ENCODE assay signal across 1 cellular context in the genomic region with DNA sequence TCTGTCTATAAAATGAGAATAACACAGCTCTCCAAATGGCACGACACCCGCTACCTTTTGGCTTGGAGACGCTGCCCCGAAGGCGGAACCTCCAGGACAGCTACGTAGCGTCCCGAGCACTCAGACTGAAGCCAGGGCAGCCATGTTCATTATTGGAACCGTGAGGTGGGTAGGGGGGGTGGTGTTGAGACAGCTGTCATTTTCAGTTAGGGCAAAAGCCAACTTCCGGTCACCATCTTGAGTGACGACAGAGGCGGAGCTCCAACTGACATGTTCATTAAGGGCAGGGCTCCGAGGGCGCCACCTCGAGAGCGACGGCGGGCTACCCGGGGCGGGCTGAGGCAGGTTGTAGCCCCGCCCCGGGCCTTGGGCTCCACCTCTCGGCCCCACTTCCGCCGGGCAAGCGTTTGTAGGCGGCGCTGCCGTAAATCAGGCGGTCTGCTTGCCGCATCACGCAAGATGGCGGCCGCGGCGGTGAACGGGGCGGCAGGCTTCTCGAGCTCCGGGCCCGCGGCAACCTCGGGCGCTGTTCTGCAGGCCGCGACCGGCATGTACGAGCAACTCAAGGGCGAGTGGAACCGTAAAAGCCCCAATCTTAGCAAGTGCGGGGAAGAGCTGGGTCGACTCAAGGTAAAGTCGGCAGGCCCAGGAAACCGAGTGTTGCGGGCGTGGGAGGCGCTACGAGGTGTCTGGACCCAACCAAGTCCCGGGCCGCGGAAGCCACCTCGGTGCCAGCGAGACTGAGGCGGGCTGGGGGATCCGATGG.
TF ChIP-seq lines count a peak whose summit lies in the region.

Gene PSMD8 (plus strand): TSS at position 240 of the 766 bp plus-strand sequence. CDS start 31 bp downstream, at position 271.

TF ChIP-seq in A549, 52 proteins besides CTCF, POLR2A, EP300 and RAD21 (continued from another document):
- no peak for TF ChIP-seq HMGXB4 (CRISPR knock-in tag; IDR thresholded peaks at IDR 0.05; ENCODE audit: borderline replicate concordance)
- no peak for TF ChIP-seq BHLHE40 (IDR thresholded peaks at IDR 0.05; ENCODE audit: low read depth, low read length)
- TF ChIP-seq USF2 (IDR thresholded peaks at IDR 0.05), result 0 out of 2 replicates have a peak, but pooled peaks have one; percentile 23
- no peak for TF ChIP-seq KDM1A (IDR thresholded peaks at IDR 0.05; ENCODE audit: low read depth)
- TF ChIP-seq PHF8 (IDR thresholded peaks at IDR 0.05; ENCODE audit: borderline replicate concordance, low read depth), result peak; percentile 100
- TF ChIP-seq FOSL2 (IDR thresholded peaks at IDR 0.05), result no peak
- peak; percentile 58 for TF ChIP-seq FOSL2 (CRISPR knock-in tag; IDR thresholded peaks at IDR 0.05)
- peak; percentile 54; the same call in 1 of the 2 replicates for TF ChIP-seq KDM5A (IDR thresholded peaks at IDR 0.05)
- TF ChIP-seq CHD4 (IDR thresholded peaks at IDR 0.05; ENCODE audit: borderline replicate concordance), result no peak
- TF ChIP-seq HEYL (CRISPR knock-in tag; IDR thresholded peaks at IDR 0.05), result no peak
- TF ChIP-seq CHD2 (IDR thresholded peaks at IDR 0.05; ENCODE audit: low read length, partially characterized antibody), result no peak
- no peak for TF ChIP-seq HDAC2 (IDR thresholded peaks at IDR 0.05)
- no peak for TF ChIP-seq RCOR1 (IDR thresholded peaks at IDR 0.05; ENCODE audit: low read depth, low read length)
- TF ChIP-seq HOXB13 (CRISPR knock-in tag; IDR thresholded peaks at IDR 0.05; ENCODE audit: low read depth), result no peak
- TF ChIP-seq ZNF302 (CRISPR knock-in tag; IDR thresholded peaks at IDR 0.05), result no peak
- no peak for TF ChIP-seq EHF (CRISPR knock-in tag; IDR thresholded peaks at IDR 0.05)
- TF ChIP-seq NFE2L2 (conservative IDR thresholded peaks at IDR 0.05; ENCODE audit: low read length), result 0 out of 2 replicates have a peak, but pooled peaks have one; percentile 2
- no peak for TF ChIP-seq ESRRA (IDR thresholded peaks at IDR 0.05; ENCODE audit: borderline replicate concordance, low read length)
- TF ChIP-seq FOXS1 (CRISPR knock-in tag; IDR thresholded peaks at IDR 0.05), result no peak
- no peak for TF ChIP-seq NR3C1 (IDR thresholded peaks at IDR 0.05)
- no peak; the same call in 1 of the 2 replicates for TF ChIP-seq HOXB5 (CRISPR knock-in tag; IDR thresholded peaks at IDR 0.05)
- no peak for TF ChIP-seq NPAS2 (CRISPR knock-in tag; IDR thresholded peaks at IDR 0.05; ENCODE audit: borderline replicate concordance)
- 0 out of 2 replicates have a peak, but pooled peaks have one; percentile 45 for TF ChIP-seq RARB (CRISPR knock-in tag; IDR thresholded peaks at IDR 0.05)
- TF ChIP-seq, protein P1, sequence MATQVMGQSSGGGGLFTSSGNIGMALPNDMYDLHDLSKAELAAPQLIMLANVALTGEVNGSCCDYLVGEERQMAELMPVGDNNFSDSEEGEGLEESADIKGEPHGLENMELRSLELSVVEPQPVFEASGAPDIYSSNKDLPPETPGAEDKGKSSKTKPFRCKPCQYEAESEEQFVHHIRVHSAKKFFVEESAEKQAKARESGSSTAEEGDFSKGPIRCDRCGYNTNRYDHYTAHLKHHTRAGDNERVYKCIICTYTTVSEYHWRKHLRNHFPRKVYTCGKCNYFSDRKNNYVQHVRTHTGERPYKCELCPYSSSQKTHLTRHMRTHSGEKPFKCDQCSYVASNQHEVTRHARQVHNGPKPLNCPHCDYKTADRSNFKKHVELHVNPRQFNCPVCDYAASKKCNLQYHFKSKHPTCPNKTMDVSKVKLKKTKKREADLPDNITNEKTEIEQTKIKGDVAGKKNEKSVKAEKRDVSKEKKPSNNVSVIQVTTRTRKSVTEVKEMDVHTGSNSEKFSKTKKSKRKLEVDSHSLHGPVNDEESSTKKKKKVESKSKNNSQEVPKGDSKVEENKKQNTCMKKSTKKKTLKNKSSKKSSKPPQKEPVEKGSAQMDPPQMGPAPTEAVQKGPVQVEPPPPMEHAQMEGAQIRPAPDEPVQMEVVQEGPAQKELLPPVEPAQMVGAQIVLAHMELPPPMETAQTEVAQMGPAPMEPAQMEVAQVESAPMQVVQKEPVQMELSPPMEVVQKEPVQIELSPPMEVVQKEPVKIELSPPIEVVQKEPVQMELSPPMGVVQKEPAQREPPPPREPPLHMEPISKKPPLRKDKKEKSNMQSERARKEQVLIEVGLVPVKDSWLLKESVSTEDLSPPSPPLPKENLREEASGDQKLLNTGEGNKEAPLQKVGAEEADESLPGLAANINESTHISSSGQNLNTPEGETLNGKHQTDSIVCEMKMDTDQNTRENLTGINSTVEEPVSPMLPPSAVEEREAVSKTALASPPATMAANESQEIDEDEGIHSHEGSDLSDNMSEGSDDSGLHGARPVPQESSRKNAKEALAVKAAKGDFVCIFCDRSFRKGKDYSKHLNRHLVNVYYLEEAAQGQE (IDR thresholded peaks at IDR 0.05), result no peak
- TF ChIP-seq MAZ (IDR thresholded peaks at IDR 0.05; ENCODE audit: borderline replicate concordance, low read depth, low read length), result peak; percentile 63; the same call in 1 of the 2 replicates
- TF ChIP-seq EHMT2 (IDR thresholded peaks at IDR 0.05; ENCODE audit: low read depth), result no peak
- TF ChIP-seq, protein P2, sequence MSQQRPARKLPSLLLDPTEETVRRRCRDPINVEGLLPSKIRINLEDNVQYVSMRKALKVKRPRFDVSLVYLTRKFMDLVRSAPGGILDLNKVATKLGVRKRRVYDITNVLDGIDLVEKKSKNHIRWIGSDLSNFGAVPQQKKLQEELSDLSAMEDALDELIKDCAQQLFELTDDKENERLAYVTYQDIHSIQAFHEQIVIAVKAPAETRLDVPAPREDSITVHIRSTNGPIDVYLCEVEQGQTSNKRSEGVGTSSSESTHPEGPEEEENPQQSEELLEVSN (IDR thresholded peaks at IDR 0.05; ENCODE audit: borderline replicate concordance, low read depth), result peak; percentile 46; the same call in 1 of the 2 replicates
- no peak for TF ChIP-seq ELK1 (IDR thresholded peaks at IDR 0.05; ENCODE audit: low read depth, low read length)
- no peak for TF ChIP-seq JUNB (IDR thresholded peaks at IDR 0.05)
- TF ChIP-seq FOSB (CRISPR knock-in tag; IDR thresholded peaks at IDR 0.05), result no peak
- peak; percentile 39; the same call in 1 of the 2 replicates for TF ChIP-seq GATA3 (IDR thresholded peaks at IDR 0.05; ENCODE audit: borderline replicate concordance)
- no peak for TF ChIP-seq CBX8 (IDR thresholded peaks at IDR 0.05)
